In genomic region chr2:162073776-162074578, GRCh38 we compare ENCODE assay signal across 8 cellular contexts. TPM values are rescaled to one million over a fixed set of nuclear protein-coding genes. Genes with fewer than 3 reads are reported as not detected.
DNase-seq lines count a peak whose midpoint lies in the region; ATAC-seq and TF ChIP-seq lines count a peak whose summit lies in the region.

Gene DPP4, minus strand, starts transcription at chr2:162074215. Its CDS starts 234 bp downstream, at chr2:162073981.

- CTCF ChIA-PET in IMR-90 (lab: Yijun Ruan, JAX): interaction anchor here (0.8 kb wide), 1 partner anchor 13 kb away, joined by 5 read pairs; no protein-coding TSS in a partner anchor

- H2BK20ac ChIP-seq in IMR-90 (ENCODE audit: low read depth, low read length): peak within 1 kb of the TSS; percentile 82

- H3K4me2 ChIP-seq in IMR-90 (ENCODE audit: low read depth, low read length): peak within 1 kb of the TSS; percentile 87

- ATAC-seq in GM21528 (IDR thresholded peaks at IDR 0.05; ENCODE audit: low FRiP score, unreplicated experiment): peak; percentile 94
- ATAC-seq in IMR-90 (ENCODE audit: low read depth): peak; percentile 24
- peak; percentile 58 to 75 (median 67) for ATAC-seq in natural killer cell

- H3K4ac ChIP-seq in IMR-90 (ENCODE audit: low read depth, low read length): peak within 1 kb of the TSS; percentile 79

- TF ChIP-seq RAD21 in IMR-90 (IDR thresholded peaks at IDR 0.05; ENCODE audit: low read length): 0 out of 2 replicates have a peak, but pooled peaks have one; percentile 15

- no peaks in the 10 kb centered on the region for H3K27me3 ChIP-seq in IMR-90 (ENCODE audit: control insufficient read depth, insufficient read depth, low read length)
- no peaks in the 10 kb centered on the region for H3K27me3 ChIP-seq in testis

- H3K4me1 ChIP-seq in IMR-90 (ENCODE audit: control insufficient read depth, insufficient read depth, low read length): peaks cover 26% of the 10 kb centered on the region
- peaks cover 9% of the 10 kb centered on the region for H3K4me1 ChIP-seq in testis

- H3K14ac ChIP-seq in IMR-90 (replicated peaks; ENCODE audit: low read depth, low read length): peak within 1 kb of the TSS; percentile 92

- TF ChIP-seq CTCF in IMR-90 (conservative IDR thresholded peaks at IDR 0.05; ENCODE audit: low read depth, low read length) (no peak), natural killer cell (IDR thresholded peaks at IDR 0.05) (no peak), testis (IDR thresholded peaks at IDR 0.05) (no peak)

- peaks cover 4% of the 10 kb centered on the region for H3K9me3 ChIP-seq in IMR-90 (ENCODE audit: control insufficient read depth, insufficient read depth, low read length)
- H3K9me3 ChIP-seq in testis: no peaks in the 10 kb centered on the region

- peaks cover 27 to 43% of the 10 kb centered on the region in 2 donors for H3K27me3 Mint-ChIP-seq in natural killer cell (ENCODE audit: low read depth in 2 of 2)

- peak within 1 kb of the TSS; percentile 64 for H2BK5ac ChIP-seq in IMR-90 (ENCODE audit: low read depth, low read length, poor library complexity, severe bottlenecking)

- no peaks in the 10 kb centered on the region for H3K79me1 ChIP-seq in IMR-90 (ENCODE audit: low read depth in 1 of 2, low read length in 2 of 2)

- peaks cover 3% of the 10 kb centered on the region; the same call in 1 of the 2 replicates for H4K20me1 ChIP-seq in IMR-90 (ENCODE audit: insufficient read depth, low read length)

- H2AK9ac ChIP-seq in IMR-90 (replicated peaks; ENCODE audit: low read depth, low read length, poor library complexity): peak within 1 kb of the TSS; percentile 84

- peak within 1 kb of the TSS; percentile 60 for H2AK5ac ChIP-seq in IMR-90 (ENCODE audit: low read depth, low read length)

- dilution Hi-C loops in IMR-90 (cut with HindIII; ENCODE audit: low sequenced_read_pairs, unreplicated experiment): no loop called here

- peak within 1 kb of the TSS; percentile 85 for H3K27ac ChIP-seq in IMR-90 (ENCODE audit: insufficient read depth, low read length)
- H3K27ac ChIP-seq in testis: no peak within 1 kb of the TSS

- peak within 1 kb of the TSS; percentile 95 for H2BK120ac ChIP-seq in IMR-90 (ENCODE audit: low read depth, low read length)

- intact Hi-C loops in IMR-90 (cut with micrococcal nuclease) (loop anchor here (2.0 to 5.0 kb wide), 5 partner anchors 45 to 223 kb away; partner anchors contain the start of gene FAP), natural killer cell (cut with micrococcal nuclease) (no loop called here), testis (cut with DNase I; ENCODE audit: low total_unique reads) (no loop called here)

- no peaks in the 10 kb centered on the region for H3K36me3 Mint-ChIP-seq in natural killer cell

- POLR2A ChIA-PET in IMR-90 (lab: Charles Lee; ENCODE audit: unreplicated experiment): no interaction called here

- peaks cover 4% of the 10 kb centered on the region for H3K9me1 ChIP-seq in IMR-90 (ENCODE audit: insufficient read depth, low read length)

- H3K9me3 Mint-ChIP-seq in natural killer cell: no peaks in the 10 kb centered on the region

- peak within 1 kb of the TSS; percentile 78 for H3K4me3 Mint-ChIP-seq in natural killer cell

- no TSS peak for BruUV-seq in IMR-90 (replicated peaks; lab: Mats Ljungman, UMichigan)

- no peaks in the 10 kb centered on the region for H3K36me3 ChIP-seq in IMR-90 (ENCODE audit: control insufficient read depth, insufficient read depth, low read length)
- no peaks in the 10 kb centered on the region for H3K36me3 ChIP-seq in testis (ENCODE audit: low read depth, missing control alignments)

- peak within 1 kb of the TSS; percentile 84 for H4K91ac ChIP-seq in IMR-90 (ENCODE audit: insufficient read depth, low read depth, low read length)

- peak within 1 kb of the TSS; percentile 70 for H3K56ac ChIP-seq in IMR-90 (ENCODE audit: extremely low read depth, insufficient read depth, low read length)

- H3K18ac ChIP-seq in IMR-90 (ENCODE audit: low read depth, low read length): peak within 1 kb of the TSS; percentile 82

- H2BK15ac ChIP-seq in IMR-90 (ENCODE audit: low read depth, low read length): peak within 1 kb of the TSS; percentile 72

- 1% methylated on average over 19 of the region's 76 CpGs; no CpG with 5 or more reads in 1 of the 2 experiments for WGBS in IMR-90 (ENCODE audit: extremely low coverage in 2 of 2, insufficient read length in 1 of 2), 2 experiments
- 2 to 11% methylated on average over 8 to 36 of the region's 76 CpGs for WGBS in testis, 2 donors

- peak within 1 kb of the TSS; percentile 77 to 89 for H4K8ac ChIP-seq in IMR-90 (ENCODE audit: low read depth in 2 of 2, low read length in 2 of 2)

- H3K9ac ChIP-seq in IMR-90 (ENCODE audit: low read depth, low read length): peak within 1 kb of the TSS; percentile 81

- in situ Hi-C loops in IMR-90 (cut with MboI; ENCODE audit: low sequenced_read_pairs): no loop called here

- no peak within 1 kb of the TSS for H3K27ac Mint-ChIP-seq in natural killer cell

- H3K4me1 Mint-ChIP-seq in natural killer cell: peaks cover 0 to 18% of the 10 kb centered on the region in 2 donors

- H3K23ac ChIP-seq in IMR-90 (ENCODE audit: low read depth, low read length): peak within 1 kb of the TSS; percentile 91

- H3K4me3 ChIP-seq in GM08714 (ENCODE audit: low read length) (peak within 1 kb of the TSS; percentile 72; the same call in 1 of the 2 replicates), IMR-90 (ENCODE audit: insufficient read depth, low read depth, low read length) (peak within 1 kb of the TSS; percentile 61), testis (peak within 1 kb of the TSS; percentile 40 to 52)

- H2AFZ ChIP-seq in IMR-90 (replicated peaks; ENCODE audit: low read length, poor library complexity): peak within 1 kb of the TSS; percentile 88

- H4K5ac ChIP-seq in IMR-90 (ENCODE audit: low read depth, low read length): peak within 1 kb of the TSS; percentile 70

- TF ChIP-seq POLR2A in IMR-90 (IDR thresholded peaks at IDR 0.05; ENCODE audit: low read depth, low read length): no peak
- TF ChIP-seq POLR2A in testis (IDR thresholded peaks at IDR 0.05): no peak

- DNase-seq in IMR-90 (peak; percentile 22), epidermal melanocyte (ENCODE audit: insufficient read length, low spot score) (peak; percentile 32), natural killer cell (no peak), testis (peak; percentile 18), GDM1 (lab: John Stamatoyannopoulos, UW) (no peak)
- peak; percentile 60 to 67 for DNase-seq in activated CD4-positive, alpha-beta T cell treated with anti-CD3 and anti-CD28 coated beads, Interleukin-2, amount 50 U/mL, for 48 hours

TF ChIP-seq in IMR-90, 13 proteins besides CTCF, POLR2A, EP300 and RAD21:
- no peak for TF ChIP-seq RCOR1 (IDR thresholded peaks at IDR 0.05; ENCODE audit: insufficient replicate concordance, low read length)
- no peak for TF ChIP-seq MAFK (IDR thresholded peaks at IDR 0.05; ENCODE audit: low read depth, low read length)

RNA-seq across cellular contexts. Expression of gene DPP4, which starts in this region (rescaled TPM):
- total RNA-seq in IMR-90 (2012; rRNA removed) (19.0 and 24.2 TPM in 2 replicates), natural killer cell (1 to 10 TPM; 1.8 to 2.3 (median 1.8) TPM), testis (1 to 10 TPM; 1.2 to 1.7 TPM)
- polyA plus RNA-seq in IMR-90 (2012; rRNA removed) (9.8 and 13.2 TPM in 2 replicates), testis (ENCODE audit: insufficient read depth, low read depth, low replicate concordance) (6.3 TPM)
- polyA plus RNA-seq in IMR-90 (2012; cell fraction: cytosol; rRNA removed): 3.2 and 3.9 TPM in 2 replicates
- polyA plus RNA-seq in IMR-90 (2012; cell fraction: nucleus; rRNA removed; ENCODE audit: low replicate concordance): 2.3 and 20.0 TPM in 2 replicates

Comparison
In these comparisons a context has a peak if more than half of its experiments do, and no peak if none do; other contexts are left out.
1. ATAC-seq: peak in every context shown above with its lines; median percentile 94 in GM21528; 67 in natural killer cell; 24 in IMR-90.
2. DNase-seq: peak in IMR-90 (single experiment), activated CD4-positive, alpha-beta T cell treated with anti-CD3 and anti-CD28 coated beads, Interleukin-2, amount 50 U/mL, for 48 hours (2 of 2), epidermal melanocyte (single experiment) and testis (single experiment); none in natural killer cell (single experiment) and GDM1 (single experiment).
3. Peak in every context shown above with its lines, with median percentiles within 50 percentile points of each other: H3K4me3 ChIP-seq.